Comparison of ENCODE assay signal across 18 cellular contexts in the genomic region with DNA sequence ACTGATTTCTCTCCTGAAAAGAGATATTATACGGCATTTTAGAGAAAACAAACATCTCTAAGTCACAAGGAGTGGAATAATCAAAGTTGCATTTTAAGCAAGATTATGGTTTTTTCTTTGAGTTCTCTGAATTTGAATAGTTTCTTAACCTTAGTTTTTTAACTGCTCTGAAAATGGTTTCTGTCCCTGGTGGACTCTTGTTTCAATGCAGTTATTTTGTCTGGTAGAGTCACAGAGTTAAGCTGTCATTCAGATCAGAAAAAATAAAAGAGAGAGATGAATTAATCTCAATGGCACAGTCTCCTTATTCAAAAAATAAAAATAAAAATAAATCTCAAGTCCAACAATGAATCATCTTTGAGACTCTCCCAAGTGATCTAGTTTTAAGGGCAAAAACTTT. TPM values are rescaled to one million over a fixed set of nuclear protein-coding genes. Genes with fewer than 3 reads are reported as not detected.
"Had no signal": no experiment of that assay in that cellular context is flagged by ENCODE, and none has a peak within 500 bp of the region (broad histone marks: within the 10 kb centered on the region; RNA-seq: fewer than 3 reads in every experiment).

No MANE protein-coding gene starts in this region.

- ATAC-seq: activated CD4-positive, CD25-positive, alpha-beta regulatory T cell treated with anti-CD3 and anti-CD28 coated beads, Interleukin-2, amount 50 U/mL, for 24 hours; activated T-cell treated with anti-CD3 and anti-CD28 coated beads, Interleukin-2, amount 50 U/mL, for 72 hours; gastroesophageal sphincter; left ventricle myocardium superior had no signal

- H3K36me3 Mint-ChIP-seq: activated naive CD8-positive, alpha-beta T cell treated with anti-CD3 and anti-CD28 coated beads, Interleukin-2, amount 10 ng/mL, durations not matched to agents 7 days and 5 days had no signal

- H3K27me3 ChIP-seq: gastroesophageal sphincter, right atrium auricular region, tibial nerve had no signal

- H3K9me3 ChIP-seq: gastroesophageal sphincter, right atrium auricular region, tibial nerve had no signal

- H3K4me2 ChIP-seq: smooth muscle cell had no signal

- DNase-seq: activated CD4-positive, alpha-beta T cell treated with anti-CD3 and anti-CD28 coated beads, Interleukin-2, amount 50 U/mL, for 48 hours; activated CD8-positive, alpha-beta memory T cell treated with anti-CD3 and anti-CD28 coated beads, Interleukin-2, amount 50 U/mL, for 4 hours; activated gamma-delta T cell treated with Interleukin-2 at 50 U/mL for 16 hours; activated naive CD8-positive, alpha-beta T cell treated with anti-CD3 and anti-CD28 coated beads, Interleukin-2, amount 10 ng/mL, durations not matched to agents 7 days and 5 days; activated T-cell treated with anti-CD3 and anti-CD28 coated beads, Interleukin-2, amount 50 U/mL, for 72 hours; anterior cingulate cortex; left ventricle myocardium superior; mesendoderm; posterior cingulate gyrus; T-helper 2 cell had no signal

- H3K4me3 Mint-ChIP-seq: activated naive CD8-positive, alpha-beta T cell treated with anti-CD3 and anti-CD28 coated beads, Interleukin-2, amount 10 ng/mL, durations not matched to agents 7 days and 5 days; activated T-cell treated with anti-CD3 and anti-CD28 coated beads, Interleukin-2, amount 50 U/mL, for 72 hours had no signal

- H3K27me3 Mint-ChIP-seq: activated naive CD8-positive, alpha-beta T cell treated with anti-CD3 and anti-CD28 coated beads, Interleukin-2, amount 10 ng/mL, durations not matched to agents 7 days and 5 days had no signal

- H3K27ac Mint-ChIP-seq: activated naive CD8-positive, alpha-beta T cell treated with anti-CD3 and anti-CD28 coated beads, Interleukin-2, amount 10 ng/mL, durations not matched to agents 7 days and 5 days; activated T-cell treated with anti-CD3 and anti-CD28 coated beads, Interleukin-2, amount 50 U/mL, for 72 hours had no signal

- H3K4me3 ChIP-seq: gastroesophageal sphincter, right atrium auricular region, smooth muscle cell, tibial nerve had no signal

- H3K4me1 Mint-ChIP-seq: activated naive CD8-positive, alpha-beta T cell treated with anti-CD3 and anti-CD28 coated beads, Interleukin-2, amount 10 ng/mL, durations not matched to agents 7 days and 5 days had no signal

- H3K36me3 ChIP-seq: gastroesophageal sphincter, right atrium auricular region, tibial nerve had no signal

- H3K4me1 ChIP-seq: tibial nerve had no signal

- H3K9me3 Mint-ChIP-seq: activated naive CD8-positive, alpha-beta T cell treated with anti-CD3 and anti-CD28 coated beads, Interleukin-2, amount 10 ng/mL, durations not matched to agents 7 days and 5 days; activated T-cell treated with anti-CD3 and anti-CD28 coated beads, Interleukin-2, amount 50 U/mL, for 72 hours had no signal

- H3K27ac ChIP-seq: gastroesophageal sphincter, right atrium auricular region, tibial nerve had no signal

RNA-seq across cellular contexts. Expression of a gene that starts 19.0 kb away (rescaled TPM):
- total RNA-seq: activated naive CD8-positive, alpha-beta T cell treated with anti-CD3 and anti-CD28 coated beads, Interleukin-2, amount 10 ng/mL, durations not matched to agents 7 days and 5 days; activated T-cell treated with anti-CD3 and anti-CD28 coated beads, Interleukin-2, amount 50 U/mL, for 72 hours; bronchial epithelial cell; endothelial cell of umbilical vein had no signal
- polyA plus RNA-seq: endothelial cell of umbilical vein, keratinocyte had no signal
